8 cellular contexts compared by ENCODE assay signal in the genomic region with DNA sequence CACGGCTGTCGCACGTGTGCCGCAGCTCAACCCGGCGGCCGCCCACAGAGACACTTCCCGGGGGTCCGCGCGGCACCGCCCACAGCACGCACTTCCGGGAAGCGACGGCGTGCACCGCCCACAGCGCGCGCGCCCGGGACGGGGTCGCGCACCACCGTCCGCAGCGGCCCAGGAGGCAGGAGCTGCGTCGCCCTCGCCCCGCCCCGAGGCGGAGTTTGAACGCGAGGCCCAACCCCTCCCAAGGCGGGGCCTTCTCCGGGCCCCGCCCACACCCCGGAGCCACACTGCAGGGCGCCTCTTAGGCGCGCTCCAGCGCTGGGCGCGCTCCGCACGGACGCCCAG.
DNase-seq lines count a peak whose midpoint lies in the region; ATAC-seq and TF ChIP-seq lines count a peak whose summit lies in the region.
"Not testable (repeated sequence)": the region's sequence is repeated elsewhere in the genome, so short reads cannot be mapped to it uniquely, and the experiment has no call there.

No MANE protein-coding gene starts in this region.

- not testable (repeated sequence) for H3K4me1 Mint-ChIP-seq in CD8-positive, alpha-beta T cell (ENCODE audit: low read depth); T-helper 2 cell treated with Interferon-gamma antibody and Interleukin-4, amounts not matched to agents 5 μg/mL and 100 μg/mL, for 36 hours (ENCODE audit: low read depth); activated naive CD8-positive, alpha-beta T cell treated with anti-CD3 and anti-CD28 coated beads for 36 hours; neural crest cell

- not testable (repeated sequence) for H3K9me3 ChIP-seq in CD8-positive, alpha-beta T cell (ENCODE audit: low read length)

- POLR2A ChIA-PET in CD8-positive, alpha-beta T cell (lab: Charles Lee) = not testable (repeated sequence)

- peak; percentile 74 to 90 (median 83) for DNase-seq in CD8-positive, alpha-beta T cell
- DNase-seq in T-helper 2 cell treated with Interferon-gamma antibody and Interleukin-4, amounts not matched to agents 5 μg/mL and 100 μg/mL, for 36 hours (ENCODE audit: low spot score) = peak; percentile 91
- peak; percentile 92 for DNase-seq in activated naive CD8-positive, alpha-beta T cell treated with anti-CD3 and anti-CD28 coated beads for 36 hours
- DNase-seq in globus pallidus (ENCODE audit: low spot score) = peak; percentile 84
- peak; percentile 80 for DNase-seq in neural crest cell (ENCODE audit: low read depth, low spot score)
- DNase-seq in stimulated activated CD8-positive, alpha-beta memory T cell treated with anti-CD3 and anti-CD28 coated beads, Interleukin-15, amount 100 ng/mL, for 1 hour (ENCODE audit: low read depth) = peak; percentile 59

- H3K27me3 ChIP-seq in CD8-positive, alpha-beta T cell (ENCODE audit: insufficient read depth, low read length) = not testable (repeated sequence)

- not testable (repeated sequence) for TF ChIP-seq CTCF in CD8-positive, alpha-beta T cell (IDR thresholded peaks at IDR 0.05); neural crest cell (conservative IDR thresholded peaks at IDR 0.05)

- peak; percentile 99 for ATAC-seq in CD8-positive, alpha-beta T cell
- peak; percentile 84 for ATAC-seq in GM21528 (IDR thresholded peaks at IDR 0.05; ENCODE audit: low FRiP score, unreplicated experiment)
- ATAC-seq in HG03432 (IDR thresholded peaks at IDR 0.05; ENCODE audit: unreplicated experiment) = peak; percentile 100

- not testable (repeated sequence) for H3K27ac Mint-ChIP-seq in CD8-positive, alpha-beta T cell; T-helper 2 cell treated with Interferon-gamma antibody and Interleukin-4, amounts not matched to agents 5 μg/mL and 100 μg/mL, for 36 hours; activated naive CD8-positive, alpha-beta T cell treated with anti-CD3 and anti-CD28 coated beads for 36 hours; neural crest cell (ENCODE audit: unreplicated experiment)

- H3K4me3 ChIP-seq in CD8-positive, alpha-beta T cell (ENCODE audit: low read depth, low read length) = not testable (repeated sequence)

- not testable (repeated sequence) for H3K27me3 Mint-ChIP-seq in CD8-positive, alpha-beta T cell (ENCODE audit: low read depth); T-helper 2 cell treated with Interferon-gamma antibody and Interleukin-4, amounts not matched to agents 5 μg/mL and 100 μg/mL, for 36 hours (ENCODE audit: low read depth); activated naive CD8-positive, alpha-beta T cell treated with anti-CD3 and anti-CD28 coated beads for 36 hours; neural crest cell (ENCODE audit: low read depth)

- H3K36me3 ChIP-seq in CD8-positive, alpha-beta T cell (ENCODE audit: insufficient read depth, low read length) = not testable (repeated sequence)

- CTCF ChIA-PET in CD8-positive, alpha-beta T cell (lab: Charles Lee) = not testable (repeated sequence)

- H3K27ac ChIP-seq in CD8-positive, alpha-beta T cell (ENCODE audit: low read depth, low read length) = not testable (repeated sequence)

- H3K4me1 ChIP-seq in CD8-positive, alpha-beta T cell (ENCODE audit: insufficient read depth, low read length) = not testable (repeated sequence)

- not testable (repeated sequence) for H3K36me3 Mint-ChIP-seq in CD8-positive, alpha-beta T cell; T-helper 2 cell treated with Interferon-gamma antibody and Interleukin-4, amounts not matched to agents 5 μg/mL and 100 μg/mL, for 36 hours (ENCODE audit: low read depth); activated naive CD8-positive, alpha-beta T cell treated with anti-CD3 and anti-CD28 coated beads for 36 hours; neural crest cell (ENCODE audit: low read depth)

- intact Hi-C loops in CD8-positive, alpha-beta T cell (cut with DNase I, micrococcal nuclease) = not testable (repeated sequence)

- peak overlapping the region; percentile 50 for H3K4me3 Mint-ChIP-seq in CD8-positive, alpha-beta T cell
- H3K4me3 Mint-ChIP-seq in T-helper 2 cell treated with Interferon-gamma antibody and Interleukin-4, amounts not matched to agents 5 μg/mL and 100 μg/mL, for 36 hours; activated naive CD8-positive, alpha-beta T cell treated with anti-CD3 and anti-CD28 coated beads for 36 hours; neural crest cell: not testable (repeated sequence)

- H3K9me3 Mint-ChIP-seq in CD8-positive, alpha-beta T cell; T-helper 2 cell treated with Interferon-gamma antibody and Interleukin-4, amounts not matched to agents 5 μg/mL and 100 μg/mL, for 36 hours; activated naive CD8-positive, alpha-beta T cell treated with anti-CD3 and anti-CD28 coated beads for 36 hours; neural crest cell: not testable (repeated sequence)
